Comparison of ENCODE assay signal across 1 cellular context in the genomic region with DNA sequence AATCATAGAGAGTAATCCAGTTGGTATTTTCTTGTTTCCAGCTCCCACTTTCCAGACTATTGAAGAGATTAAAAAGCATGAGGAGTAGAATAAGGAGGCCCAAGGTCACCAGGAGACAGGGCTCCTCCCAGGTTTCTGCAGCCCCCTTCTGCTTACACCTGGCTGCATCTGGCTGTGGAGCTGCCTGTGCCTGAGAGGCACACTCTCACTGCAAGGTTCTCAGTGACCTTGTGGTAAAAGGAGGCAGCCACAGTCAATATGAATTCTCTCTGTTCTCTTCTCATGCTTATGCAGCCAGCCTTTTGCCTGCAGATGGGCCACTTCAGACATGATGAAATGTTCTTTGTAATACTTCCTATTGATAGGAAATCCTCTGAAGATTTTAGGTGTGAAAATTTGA.
TF ChIP-seq lines count a peak whose summit lies in the region.

No MANE protein-coding gene starts in this region.

TF ChIP-seq in GM23338, 12 proteins besides CTCF, POLR2A, EP300 and RAD21:
- TF ChIP-seq, protein P1, sequence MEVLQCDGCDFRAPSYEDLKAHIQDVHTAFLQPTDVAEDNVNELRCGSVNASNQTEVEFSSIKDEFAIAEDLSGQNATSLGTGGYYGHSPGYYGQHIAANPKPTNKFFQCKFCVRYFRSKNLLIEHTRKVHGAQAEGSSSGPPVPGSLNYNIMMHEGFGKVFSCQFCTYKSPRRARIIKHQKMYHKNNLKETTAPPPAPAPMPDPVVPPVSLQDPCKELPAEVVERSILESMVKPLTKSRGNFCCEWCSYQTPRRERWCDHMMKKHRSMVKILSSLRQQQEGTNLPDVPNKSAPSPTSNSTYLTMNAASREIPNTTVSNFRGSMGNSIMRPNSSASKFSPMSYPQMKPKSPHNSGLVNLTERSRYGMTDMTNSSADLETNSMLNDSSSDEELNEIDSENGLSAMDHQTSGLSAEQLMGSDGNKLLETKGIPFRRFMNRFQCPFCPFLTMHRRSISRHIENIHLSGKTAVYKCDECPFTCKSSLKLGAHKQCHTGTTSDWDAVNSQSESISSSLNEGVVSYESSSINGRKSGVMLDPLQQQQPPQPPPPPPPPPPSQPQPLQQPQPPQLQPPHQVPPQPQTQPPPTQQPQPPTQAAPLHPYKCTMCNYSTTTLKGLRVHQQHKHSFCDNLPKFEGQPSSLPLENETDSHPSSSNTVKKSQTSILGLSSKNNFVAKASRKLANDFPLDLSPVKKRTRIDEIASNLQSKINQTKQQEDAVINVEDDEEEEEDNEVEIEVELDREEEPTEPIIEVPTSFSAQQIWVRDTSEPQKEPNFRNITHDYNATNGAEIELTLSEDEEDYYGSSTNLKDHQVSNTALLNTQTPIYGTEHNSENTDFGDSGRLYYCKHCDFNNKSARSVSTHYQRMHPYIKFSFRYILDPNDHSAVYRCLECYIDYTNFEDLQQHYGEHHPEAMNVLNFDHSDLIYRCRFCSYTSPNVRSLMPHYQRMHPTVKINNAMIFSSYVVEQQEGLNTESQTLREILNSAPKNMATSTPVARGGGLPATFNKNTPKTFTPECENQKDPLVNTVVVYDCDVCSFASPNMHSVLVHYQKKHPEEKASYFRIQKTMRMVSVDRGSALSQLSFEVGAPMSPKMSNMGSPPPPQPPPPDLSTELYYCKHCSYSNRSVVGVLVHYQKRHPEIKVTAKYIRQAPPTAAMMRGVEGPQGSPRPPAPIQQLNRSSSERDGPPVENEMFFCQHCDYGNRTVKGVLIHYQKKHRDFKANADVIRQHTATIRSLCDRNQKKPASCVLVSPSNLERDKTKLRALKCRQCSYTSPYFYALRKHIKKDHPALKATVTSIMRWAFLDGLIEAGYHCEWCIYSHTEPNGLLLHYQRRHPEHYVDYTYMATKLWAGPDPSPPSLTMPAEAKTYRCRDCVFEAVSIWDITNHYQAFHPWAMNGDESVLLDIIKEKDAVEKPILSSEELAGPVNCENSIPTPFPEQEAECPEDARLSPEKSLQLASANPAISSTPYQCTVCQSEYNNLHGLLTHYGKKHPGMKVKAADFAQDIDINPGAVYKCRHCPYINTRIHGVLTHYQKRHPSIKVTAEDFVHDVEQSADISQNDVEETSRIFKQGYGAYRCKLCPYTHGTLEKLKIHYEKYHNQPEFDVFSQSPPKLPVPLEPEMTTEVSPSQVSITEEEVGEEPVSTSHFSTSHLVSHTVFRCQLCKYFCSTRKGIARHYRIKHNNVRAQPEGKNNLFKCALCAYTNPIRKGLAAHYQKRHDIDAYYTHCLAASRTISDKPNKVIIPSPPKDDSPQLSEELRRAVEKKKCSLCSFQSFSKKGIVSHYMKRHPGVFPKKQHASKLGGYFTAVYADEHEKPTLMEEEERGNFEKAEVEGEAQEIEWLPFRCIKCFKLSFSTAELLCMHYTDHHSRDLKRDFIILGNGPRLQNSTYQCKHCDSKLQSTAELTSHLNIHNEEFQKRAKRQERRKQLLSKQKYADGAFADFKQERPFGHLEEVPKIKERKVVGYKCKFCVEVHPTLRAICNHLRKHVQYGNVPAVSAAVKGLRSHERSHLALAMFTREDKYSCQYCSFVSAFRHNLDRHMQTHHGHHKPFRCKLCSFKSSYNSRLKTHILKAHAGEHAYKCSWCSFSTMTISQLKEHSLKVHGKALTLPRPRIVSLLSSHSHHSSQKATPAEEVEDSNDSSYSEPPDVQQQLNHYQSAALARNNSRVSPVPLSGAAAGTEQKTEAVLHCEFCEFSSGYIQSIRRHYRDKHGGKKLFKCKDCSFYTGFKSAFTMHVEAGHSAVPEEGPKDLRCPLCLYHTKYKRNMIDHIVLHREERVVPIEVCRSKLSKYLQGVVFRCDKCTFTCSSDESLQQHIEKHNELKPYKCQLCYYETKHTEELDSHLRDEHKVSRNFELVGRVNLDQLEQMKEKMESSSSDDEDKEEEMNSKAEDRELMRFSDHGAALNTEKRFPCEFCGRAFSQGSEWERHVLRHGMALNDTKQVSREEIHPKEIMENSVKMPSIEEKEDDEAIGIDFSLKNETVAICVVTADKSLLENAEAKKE (CRISPR knock-in tag; IDR thresholded peaks at IDR 0.05), result 0 out of 2 replicates have a peak, but pooled peaks have one; percentile 16
- TF ChIP-seq ETS1 (IDR thresholded peaks at IDR 0.05), result no peak
